10 cellular contexts compared by ENCODE assay signal in genomic region chr11:93652161-93652597, GRCh38. TPM values are rescaled to one million over a fixed set of nuclear protein-coding genes. Genes with fewer than 3 reads are reported as not detected.
DNase-seq lines count a peak whose midpoint lies in the region; ATAC-seq and TF ChIP-seq lines count a peak whose summit lies in the region.
"Had no signal": no experiment of that assay in that cellular context is flagged by ENCODE, and none has a peak within 500 bp of the region (broad histone marks: within the 10 kb centered on the region; RNA-seq: fewer than 3 reads in every experiment).

No MANE protein-coding gene starts in this region.

- TF ChIP-seq CTCF in C4-2B (conservative IDR thresholded peaks at IDR 0.05): peak; percentile 88
- TF ChIP-seq CTCF in GM12801 (IDR thresholded peaks at IDR 0.05; ENCODE audit: extremely low read depth, insufficient read length): peak; percentile 56
- TF ChIP-seq CTCF in astrocyte of the spinal cord (IDR thresholded peaks at IDR 0.05; ENCODE audit: low read depth, low read length): peak; percentile 66
- TF ChIP-seq CTCF in transverse colon (IDR thresholded peaks at IDR 0.05): peak; percentile 71 to 85 (median 77)

- ATAC-seq in GM18867 (IDR thresholded peaks at IDR 0.05; ENCODE audit: unreplicated experiment): no peak
- ATAC-seq in HG02884 (IDR thresholded peaks at IDR 0.05; ENCODE audit: unreplicated experiment): no peak
- ATAC-seq: naive thymus-derived CD8-positive, alpha-beta T cell; T-cell had no signal

- H3K4me3 ChIP-seq in astrocyte of the spinal cord (ENCODE audit: low read depth, low read length) (no peak overlapping the region), transverse colon (no peak overlapping the region)

- H3K27me3 ChIP-seq in transverse colon: no peaks in the 10 kb centered on the region

- TF ChIP-seq EP300 in transverse colon (IDR thresholded peaks at IDR 0.05; ENCODE audit: low read depth): no peak

- WGBS in transverse colon (ENCODE audit: low coverage in 1 of 2), 2 donors: 0 to 14% methylated on average over 3 to 6 of the region's 6 CpGs

- in situ Hi-C loops in astrocyte of the spinal cord (cut with HindIII; ENCODE audit: low sequenced_read_pairs) (no loop called here), transverse colon (cut with MboI; ENCODE audit: low pct_ligation_motif_present in 1 of 4, low pct_unique_long_range_greater_than_20kb in 1 of 4, low sequenced_read_pairs in 3 of 4) (loop anchor here in 2 of 4 donors (10.0 kb wide), 1 partner anchor 417 kb away; no protein-coding TSS in a partner anchor)

- intact Hi-C loops in transverse colon (cut with DNase I; ENCODE audit: low total_unique reads): loop anchor here (5.0 kb wide), 1 partner anchor 110 kb away; the partner anchor contains the start of gene SMCO4

- peak overlapping the region; percentile 56; the same call in 1 of the 2 replicates for H3K27ac ChIP-seq in C4-2B
- no peak overlapping the region for H3K27ac ChIP-seq in transverse colon

- H3K36me3 ChIP-seq in transverse colon: no peaks in the 10 kb centered on the region

- H3K4me1 ChIP-seq in transverse colon: peaks cover 0 to 2% (median 0%) of the 10 kb centered on the region in 4 donors

- no peak for TF ChIP-seq POLR2A in transverse colon (IDR thresholded peaks at IDR 0.05)

- peak; percentile 65 for DNase-seq in NCI-H69 (lab: John Stamatoyannopoulos, UW)
- DNase-seq in astrocyte of the spinal cord (ENCODE audit: low read depth, low spot score): peak; percentile 60
- DNase-seq in left kidney (ENCODE audit: low read depth, low spot score): peak; percentile 71
- DNase-seq in transverse colon: no peak

- H3K9me3 ChIP-seq in transverse colon: no peaks in the 10 kb centered on the region

RNA-seq across cellular contexts. Expression of gene CEP295, which starts 9.3 kb away (rescaled TPM):
- 10 to 100 TPM in 3 of 4 donors, 1 to 10 TPM in 1; 5.6 to 15.5 (median 13.8) TPM for total RNA-seq in transverse colon
